8 cellular contexts compared by ENCODE assay signal in the genomic region with DNA sequence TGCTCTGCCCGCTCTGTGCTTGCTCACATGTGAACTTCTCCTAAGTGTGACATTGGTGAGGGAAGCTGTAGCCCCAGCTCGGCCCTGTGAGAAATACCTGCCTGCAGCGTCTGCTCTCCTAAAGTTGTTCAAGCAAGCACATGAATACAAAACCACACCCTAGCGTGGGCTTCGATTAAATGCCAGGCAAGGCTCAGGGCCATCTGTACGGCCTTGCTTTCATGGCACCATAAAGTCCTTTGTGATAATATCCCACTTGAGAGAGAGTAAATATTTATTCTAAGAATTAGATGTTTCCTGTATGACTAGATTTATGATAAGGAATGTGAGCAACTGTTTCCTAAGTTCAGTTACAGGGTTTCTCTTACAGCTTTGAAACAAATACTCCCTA.
DNase-seq lines count a peak whose midpoint lies in the region; ATAC-seq and TF ChIP-seq lines count a peak whose summit lies in the region.

No MANE protein-coding gene starts in this region.

- H3K36me3 ChIP-seq in HEK293 (ENCODE audit: control insufficient read depth in 2 of 2, insufficient read depth in 1 of 2, low read length in 2 of 2) (no peaks in the 10 kb centered on the region), Peyer's patch (no peaks in the 10 kb centered on the region), colonic mucosa (no peaks in the 10 kb centered on the region)

- peak in 1 of 2 donors; percentile 11 for TF ChIP-seq POLR2A in Peyer's patch (IDR thresholded peaks at IDR 0.05)
- TF ChIP-seq POLR2A in lower leg skin (IDR thresholded peaks at IDR 0.05): no peak

- H3K4me3 Mint-ChIP-seq in naive thymus-derived CD8-positive, alpha-beta T cell: peak overlapping the region in 9 of 10 donors; percentile 18 to 73 (median 54)

- peak overlapping the region; percentile 27; the same call in 1 of the 2 replicates for H3K27ac ChIP-seq in HEK293 (ENCODE audit: extremely low read depth, low read depth, low read length)
- peak overlapping the region; percentile 11 to 75 (median 46) for H3K27ac ChIP-seq in Peyer's patch
- peak overlapping the region; percentile 94 for H3K27ac ChIP-seq in colonic mucosa

- H3K4me3 ChIP-seq in HEK293 (ENCODE audit: low read depth, low read length): no peak overlapping the region
- H3K4me3 ChIP-seq in Peyer's patch: no peak overlapping the region
- H3K4me3 ChIP-seq in colonic mucosa: no peak overlapping the region
- H3K4me3 ChIP-seq in lower leg skin (ENCODE audit: low read depth, poor library complexity, severe bottlenecking): no peak overlapping the region

- CTCF ChIA-PET in HEK293 (lab: Yijun Ruan, JAX): interaction anchor here (0.6 to 4.2 kb wide), 9 partner anchors 10 to 122 kb away, joined by 3 to 37 read pairs (median 4); no protein-coding TSS in a partner anchor

- H3K36me3 Mint-ChIP-seq in naive thymus-derived CD8-positive, alpha-beta T cell: peaks cover 0 to 45% (median 2%) of the 10 kb centered on the region in 3 donors

- H3K4me1 ChIP-seq in HEK293 (ENCODE audit: control insufficient read depth, insufficient read depth, low read length) (peaks cover 17% of the 10 kb centered on the region), Peyer's patch (peaks cover 5 to 60% (median 27%) of the 10 kb centered on the region in 4 donors), colonic mucosa (peaks cover 29% of the 10 kb centered on the region)

- no peaks in the 10 kb centered on the region for H3K27me3 Mint-ChIP-seq in naive thymus-derived CD8-positive, alpha-beta T cell

- POLR2A ChIA-PET in HEK293 (lab: Yijun Ruan, JAX): no interaction called here
- POLR2A ChIA-PET in naive thymus-derived CD8-positive, alpha-beta T cell (lab: Charles Lee): no interaction called here

- H3K9me3 Mint-ChIP-seq in naive thymus-derived CD8-positive, alpha-beta T cell: no peaks in the 10 kb centered on the region

- peak overlapping the region; percentile 50 to 80 for H3K9ac ChIP-seq in colonic mucosa (ENCODE audit: low read depth in 2 of 2, low read length in 2 of 2)

- peak overlapping the region; percentile 61 to 92 (median 86) for H3K27ac Mint-ChIP-seq in naive thymus-derived CD8-positive, alpha-beta T cell

- intact Hi-C loops in colonic mucosa (cut with DNase I): no loop called here
- intact Hi-C loops in lower leg skin (cut with DNase I; ENCODE audit: low total_unique reads): no loop called here

- H3K27me3 ChIP-seq in Peyer's patch (no peaks in the 10 kb centered on the region), colonic mucosa (no peaks in the 10 kb centered on the region)

- no peak for TF ChIP-seq CTCF in HEK293 (tag by site-specific recombination; IDR thresholded peaks at IDR 0.05)
- no peak for TF ChIP-seq CTCF in Peyer's patch (IDR thresholded peaks at IDR 0.05)
- no peak for TF ChIP-seq CTCF in colonic mucosa (IDR thresholded peaks at IDR 0.05)
- no peak for TF ChIP-seq CTCF in lower leg skin (IDR thresholded peaks at IDR 0.05)

- WGBS in lower leg skin, 2 donors: 9 to 13% methylated on average over 6 of the region's 6 CpGs

- DNase-seq in Peyer's patch: peak in 2 of 3 donors; percentile 70 to 76
- DNase-seq in colonic mucosa: peak; percentile 89
- no peak for DNase-seq in naive thymus-derived CD8-positive, alpha-beta T cell
- DNase-seq in SIG-M5 treated with dmso at 0.1 percent for 504 hours (lab: John Stamatoyannopoulos, UW; ENCODE audit: unreplicated experiment): no peak
- DNase-seq in lower leg skin (ENCODE audit: low spot score in 2 of 2): no peak
- no peak for DNase-seq in foreskin melanocyte
- DNase-seq in Ammon's horn (ENCODE audit: low spot score): no peak

- ATAC-seq in naive thymus-derived CD8-positive, alpha-beta T cell: peak in 1 of 2 donors; percentile 32

- H3K9me3 ChIP-seq in HEK293 (ENCODE audit: control insufficient read depth, insufficient read depth, low read depth, low read length) (no peaks in the 10 kb centered on the region), Peyer's patch (no peaks in the 10 kb centered on the region), colonic mucosa (no peaks in the 10 kb centered on the region)

- peaks cover 36 to 86% (median 74%) of the 10 kb centered on the region in 4 donors for H3K4me1 Mint-ChIP-seq in naive thymus-derived CD8-positive, alpha-beta T cell

TF ChIP-seq in HEK293, 187 proteins besides CTCF, POLR2A, EP300 and RAD21 (continues in another document):
- TF ChIP-seq, protein P1, sequence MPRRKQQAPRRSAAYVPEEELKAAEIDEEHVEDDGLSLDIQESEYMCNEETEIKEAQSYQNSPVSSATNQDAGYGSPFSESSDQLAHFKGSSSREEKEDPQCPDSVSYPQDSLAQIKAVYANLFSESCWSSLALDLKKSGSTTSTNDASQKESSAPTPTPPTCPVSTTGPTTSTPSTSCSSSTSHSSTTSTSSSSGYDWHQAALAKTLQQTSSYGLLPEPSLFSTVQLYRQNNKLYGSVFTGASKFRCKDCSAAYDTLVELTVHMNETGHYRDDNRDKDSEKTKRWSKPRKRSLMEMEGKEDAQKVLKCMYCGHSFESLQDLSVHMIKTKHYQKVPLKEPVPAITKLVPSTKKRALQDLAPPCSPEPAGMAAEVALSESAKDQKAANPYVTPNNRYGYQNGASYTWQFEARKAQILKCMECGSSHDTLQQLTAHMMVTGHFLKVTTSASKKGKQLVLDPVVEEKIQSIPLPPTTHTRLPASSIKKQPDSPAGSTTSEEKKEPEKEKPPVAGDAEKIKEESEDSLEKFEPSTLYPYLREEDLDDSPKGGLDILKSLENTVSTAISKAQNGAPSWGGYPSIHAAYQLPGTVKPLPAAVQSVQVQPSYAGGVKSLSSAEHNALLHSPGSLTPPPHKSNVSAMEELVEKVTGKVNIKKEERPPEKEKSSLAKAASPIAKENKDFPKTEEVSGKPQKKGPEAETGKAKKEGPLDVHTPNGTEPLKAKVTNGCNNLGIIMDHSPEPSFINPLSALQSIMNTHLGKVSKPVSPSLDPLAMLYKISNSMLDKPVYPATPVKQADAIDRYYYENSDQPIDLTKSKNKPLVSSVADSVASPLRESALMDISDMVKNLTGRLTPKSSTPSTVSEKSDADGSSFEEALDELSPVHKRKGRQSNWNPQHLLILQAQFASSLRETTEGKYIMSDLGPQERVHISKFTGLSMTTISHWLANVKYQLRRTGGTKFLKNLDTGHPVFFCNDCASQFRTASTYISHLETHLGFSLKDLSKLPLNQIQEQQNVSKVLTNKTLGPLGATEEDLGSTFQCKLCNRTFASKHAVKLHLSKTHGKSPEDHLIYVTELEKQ (tag by site-specific recombination; IDR thresholded peaks at IDR 0.05; ENCODE audit: borderline replicate concordance): peak; percentile 70; the same call in 1 of the 2 replicates
- no peak for TF ChIP-seq ZNF48 (tag by site-specific recombination; IDR thresholded peaks at IDR 0.05)
- TF ChIP-seq, protein P2, sequence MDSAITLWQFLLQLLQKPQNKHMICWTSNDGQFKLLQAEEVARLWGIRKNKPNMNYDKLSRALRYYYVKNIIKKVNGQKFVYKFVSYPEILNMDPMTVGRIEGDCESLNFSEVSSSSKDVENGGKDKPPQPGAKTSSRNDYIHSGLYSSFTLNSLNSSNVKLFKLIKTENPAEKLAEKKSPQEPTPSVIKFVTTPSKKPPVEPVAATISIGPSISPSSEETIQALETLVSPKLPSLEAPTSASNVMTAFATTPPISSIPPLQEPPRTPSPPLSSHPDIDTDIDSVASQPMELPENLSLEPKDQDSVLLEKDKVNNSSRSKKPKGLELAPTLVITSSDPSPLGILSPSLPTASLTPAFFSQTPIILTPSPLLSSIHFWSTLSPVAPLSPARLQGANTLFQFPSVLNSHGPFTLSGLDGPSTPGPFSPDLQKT (IDR thresholded peaks at IDR 0.05; ENCODE audit: borderline replicate concordance, low read depth, low read length): no peak
- TF ChIP-seq ZNF707 (tag by site-specific recombination; IDR thresholded peaks at IDR 0.05): no peak
- 0 out of 2 replicates have a peak, but pooled peaks have one; percentile 16 for TF ChIP-seq KLF8 (tag by site-specific recombination; IDR thresholded peaks at IDR 0.05)
- TF ChIP-seq TRIM28 (IDR thresholded peaks at IDR 0.05; ENCODE audit: borderline replicate concordance, low read length): no peak
- TF ChIP-seq ZSCAN30 (tag by site-specific recombination; IDR thresholded peaks at IDR 0.05): 0 out of 2 replicates have a peak, but pooled peaks have one; percentile 31
- TF ChIP-seq ZNF266 (tag by site-specific recombination; IDR thresholded peaks at IDR 0.05; ENCODE audit: low read depth): no peak
- TF ChIP-seq ZNF311 (tag by site-specific recombination; IDR thresholded peaks at IDR 0.05; ENCODE audit: borderline replicate concordance): no peak
- TF ChIP-seq, protein P3, sequence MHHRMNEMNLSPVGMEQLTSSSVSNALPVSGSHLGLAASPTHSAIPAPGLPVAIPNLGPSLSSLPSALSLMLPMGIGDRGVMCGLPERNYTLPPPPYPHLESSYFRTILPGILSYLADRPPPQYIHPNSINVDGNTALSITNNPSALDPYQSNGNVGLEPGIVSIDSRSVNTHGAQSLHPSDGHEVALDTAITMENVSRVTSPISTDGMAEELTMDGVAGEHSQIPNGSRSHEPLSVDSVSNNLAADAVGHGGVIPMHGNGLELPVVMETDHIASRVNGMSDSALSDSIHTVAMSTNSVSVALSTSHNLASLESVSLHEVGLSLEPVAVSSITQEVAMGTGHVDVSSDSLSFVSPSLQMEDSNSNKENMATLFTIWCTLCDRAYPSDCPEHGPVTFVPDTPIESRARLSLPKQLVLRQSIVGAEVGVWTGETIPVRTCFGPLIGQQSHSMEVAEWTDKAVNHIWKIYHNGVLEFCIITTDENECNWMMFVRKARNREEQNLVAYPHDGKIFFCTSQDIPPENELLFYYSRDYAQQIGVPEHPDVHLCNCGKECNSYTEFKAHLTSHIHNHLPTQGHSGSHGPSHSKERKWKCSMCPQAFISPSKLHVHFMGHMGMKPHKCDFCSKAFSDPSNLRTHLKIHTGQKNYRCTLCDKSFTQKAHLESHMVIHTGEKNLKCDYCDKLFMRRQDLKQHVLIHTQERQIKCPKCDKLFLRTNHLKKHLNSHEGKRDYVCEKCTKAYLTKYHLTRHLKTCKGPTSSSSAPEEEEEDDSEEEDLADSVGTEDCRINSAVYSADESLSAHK (tag by site-specific recombination; IDR thresholded peaks at IDR 0.05): peak; percentile 66
- TF ChIP-seq ZEB2 (tag by site-specific recombination; IDR thresholded peaks at IDR 0.05): peak; percentile 52
- TF ChIP-seq YY1 (tag by site-specific recombination; IDR thresholded peaks at IDR 0.05): no peak
- TF ChIP-seq ZNF426 (tag by site-specific recombination; IDR thresholded peaks at IDR 0.05): no peak
- TF ChIP-seq SETDB1 (IDR thresholded peaks at IDR 0.05; ENCODE audit: insufficient read length, low read length): no peak

Comparison
In these comparisons a context has a peak if more than half of its experiments do, and no peak if none do; other contexts are left out.
1. H3K27ac ChIP-seq: peak in every context shown above with its lines; median percentile 94 in colonic mucosa; 46 in Peyer's patch; 27 in HEK293.
2. DNase-seq: peak in Peyer's patch (2 of 3) and colonic mucosa (single experiment); none in naive thymus-derived CD8-positive, alpha-beta T cell (0 of 10), SIG-M5 treated with dmso at 0.1 percent for 504 hours (single experiment), lower leg skin (0 of 2), foreskin melanocyte (single experiment) and Ammon's horn (single experiment).